ENCODE assay signal across 7 cellular contexts in genomic region chr14:73770977-73771847, GRCh38. TPM values are rescaled to one million over a fixed set of nuclear protein-coding genes. Genes with fewer than 3 reads are reported as not detected.
DNase-seq lines count a peak whose midpoint lies in the region; ATAC-seq and TF ChIP-seq lines count a peak whose summit lies in the region.

No MANE protein-coding gene starts in this region.

- no peak overlapping the region for H2BK12ac ChIP-seq in trophoblast cell (ENCODE audit: low read length)

- intact Hi-C loops in MCF 10A (cut with micrococcal nuclease): no loop called here

- TF ChIP-seq CTCF in MCF 10A (IDR thresholded peaks at IDR 0.05; ENCODE audit: unreplicated experiment): no peak

- peak overlapping the region; percentile 51 for H3K27ac Mint-ChIP-seq in MCF 10A (ENCODE audit: low read depth, unreplicated experiment)

- CTCF ChIA-PET in MCF 10A (lab: Yijun Ruan, JAX): interaction anchor here (0.6 to 1.7 kb wide), 8 partner anchors 9 to 32 kb away, joined by 3 to 6 read pairs (median 4); no protein-coding TSS in a partner anchor

- WGBS in trophoblast cell (ENCODE audit: extremely low coverage, insufficient coverage, insufficient read length): no CpG with 5 or more reads among the region's 18 CpGs

- no peak overlapping the region for H3K27ac ChIP-seq in trophoblast cell (ENCODE audit: low read depth, low read length)

- peaks cover 3% of the 10 kb centered on the region for H3K79me2 ChIP-seq in trophoblast cell (ENCODE audit: control insufficient read depth, insufficient read depth, low read length, poor library complexity)

- H3K36me3 Mint-ChIP-seq in MCF 10A (ENCODE audit: insufficient read depth, unreplicated experiment): no peaks in the 10 kb centered on the region

- H3K9me3 Mint-ChIP-seq in MCF 10A (ENCODE audit: unreplicated experiment): no peaks in the 10 kb centered on the region

- H3K9me3 ChIP-seq in trophoblast cell (ENCODE audit: insufficient read depth, low read depth, low read length): no peaks in the 10 kb centered on the region

- H3K27me3 ChIP-seq in trophoblast cell (ENCODE audit: insufficient read depth, low read length): no peaks in the 10 kb centered on the region

- no peak overlapping the region for H3K4me3 ChIP-seq in trophoblast cell (ENCODE audit: low read depth, low read length)

- peak overlapping the region; percentile 34 for H3K18ac ChIP-seq in trophoblast cell (ENCODE audit: low read length)

- H4K12ac ChIP-seq in trophoblast cell (ENCODE audit: low read depth, low read length): no peak overlapping the region

- H3K14ac ChIP-seq in trophoblast cell (ENCODE audit: low read length): no peak overlapping the region

- DNase-seq in MCF 10A (ENCODE audit: unreplicated experiment) (no peak), trophoblast cell (peak in 1 of 2 donors; percentile 64), DMS153 treated with DMSO at 0.1 percent for 48 hours (lab: John Stamatoyannopoulos, UW; ENCODE audit: unreplicated experiment) (no peak), DMS 273 treated with DMSO at 0.1 percent for 48 hours (lab: John Stamatoyannopoulos, UW) (no peak)
- DNase-seq in stimulated activated CD8-positive, alpha-beta memory T cell treated with anti-CD3 and anti-CD28 coated beads, Interleukin-4, amount 100 ng/mL, for 48 hours: no peak

- no peak overlapping the region for H4K91ac ChIP-seq in trophoblast cell (ENCODE audit: low read depth, low read length)

- no peak overlapping the region for H2AFZ ChIP-seq in trophoblast cell (ENCODE audit: insufficient read depth, low read length, poor library complexity)

- no peak overlapping the region for H3K4me3 Mint-ChIP-seq in MCF 10A (ENCODE audit: unreplicated experiment)

- H3K23ac ChIP-seq in trophoblast cell (ENCODE audit: low read length): no peak overlapping the region

- no peak overlapping the region for H2BK5ac ChIP-seq in trophoblast cell (ENCODE audit: low read depth, low read length, poor library complexity)

- no peaks in the 10 kb centered on the region for H3K27me3 Mint-ChIP-seq in MCF 10A (ENCODE audit: insufficient read depth, unreplicated experiment)

- H3K4me1 ChIP-seq in trophoblast cell (ENCODE audit: control insufficient read depth in 1 of 2, insufficient read depth in 2 of 2, low read length in 2 of 2): peaks cover 22 to 29% of the 10 kb centered on the region in 2 experiments

- H3K36me3 ChIP-seq in trophoblast cell (ENCODE audit: control insufficient read depth in 1 of 2, insufficient read depth in 2 of 2, low read length in 2 of 2): no peaks in the 10 kb centered on the region

- no peaks in the 10 kb centered on the region for H3K79me1 ChIP-seq in trophoblast cell (ENCODE audit: low read length)

- no peak overlapping the region for H2BK120ac ChIP-seq in trophoblast cell (ENCODE audit: insufficient read depth, low read length, poor library complexity)

- BruUV-seq in MCF 10A (replicated peaks; lab: Mats Ljungman, UMichigan): no TSS peak

- H3K4ac ChIP-seq in trophoblast cell (ENCODE audit: low read depth, low read length): peak overlapping the region; percentile 15

- POLR2A ChIA-PET in MCF 10A (lab: Yijun Ruan, JAX): interaction anchor here (1.0 to 10.2 kb wide), 15 partner anchors 10 to 116 kb away, joined by 3 to 132 read pairs (median 6); partner anchors contain the start of gene ZNF410

- H4K8ac ChIP-seq in trophoblast cell (ENCODE audit: low read depth, low read length): no peak overlapping the region

- no peak overlapping the region for H3K4me2 ChIP-seq in trophoblast cell (ENCODE audit: low read length)

- no peak overlapping the region for H3K9ac ChIP-seq in trophoblast cell (ENCODE audit: low read length)

- peak; percentile 3 for ATAC-seq in GM19467 (IDR thresholded peaks at IDR 0.05; ENCODE audit: unreplicated experiment)
- ATAC-seq in HG03159 (IDR thresholded peaks at IDR 0.05; ENCODE audit: unreplicated experiment): peak; percentile 10

- peaks cover 39% of the 10 kb centered on the region for H3K4me1 Mint-ChIP-seq in MCF 10A (ENCODE audit: insufficient read depth, unreplicated experiment)

- no peak overlapping the region for H2AK5ac ChIP-seq in trophoblast cell (ENCODE audit: low read length)

RNA-seq across cellular contexts. Expression of gene PNMA1, which starts 57.0 kb away (rescaled TPM):
- 43.3 and 46.3 TPM in 2 replicates for total RNA-seq in MCF 10A (2022)
- polyA plus RNA-seq in trophoblast cell (2013): 19.1 and 19.3 TPM in 2 replicates
